Comparison of ENCODE assay signal across 16 cellular contexts in the genomic region with DNA sequence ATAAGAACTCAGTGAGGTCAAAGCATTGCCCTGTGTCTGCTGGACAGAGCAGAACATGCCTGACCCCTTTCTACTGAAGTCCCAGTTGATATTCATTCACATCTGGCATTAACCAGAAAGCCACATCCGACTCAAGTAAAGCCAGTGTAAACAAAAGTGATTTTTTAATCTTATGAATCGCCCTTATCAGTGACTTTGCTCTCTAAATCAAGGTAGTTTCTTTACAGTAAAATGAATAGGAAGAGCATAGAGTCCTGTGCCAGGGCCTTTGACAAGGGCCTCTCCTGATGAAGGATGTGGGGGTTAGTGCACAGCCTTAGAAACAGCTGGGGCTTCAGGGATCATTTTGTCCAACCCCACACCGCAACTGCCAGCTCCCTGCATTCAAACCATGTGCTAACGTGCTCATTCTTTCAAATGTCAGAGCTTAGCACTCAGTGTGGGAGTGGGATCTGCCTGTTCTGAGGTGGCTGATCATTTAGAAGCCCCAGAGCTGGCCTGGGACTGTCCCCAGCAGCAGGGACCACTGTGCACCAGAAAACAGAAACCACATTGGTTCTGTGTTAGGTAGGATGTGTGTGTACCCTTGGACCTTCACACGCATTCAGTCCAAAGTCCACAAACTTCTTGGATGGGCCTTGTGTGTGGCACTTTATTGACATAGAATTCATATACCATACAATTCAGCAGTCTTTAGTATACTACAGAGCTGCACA. TPM values are rescaled to one million over a fixed set of nuclear protein-coding genes. Genes with fewer than 3 reads are reported as not detected.
A peak's percentile ranks its signal among the peaks of the same experiment; 100 is the strongest.
DNase-seq lines count a peak whose midpoint lies in the region; ATAC-seq, FAIRE-seq and TF ChIP-seq lines count a peak whose summit lies in the region.
"Had no signal": no experiment of that assay in that cellular context is flagged by ENCODE, and none has a peak within 500 bp of the region (broad histone marks: within the 10 kb centered on the region; RNA-seq: fewer than 3 reads in every experiment).

No MANE protein-coding gene starts in this region.

- no peaks in the 10 kb centered on the region for H3K4me1 ChIP-seq in astrocyte (ENCODE audit: insufficient read depth, low read length)
- H3K4me1 ChIP-seq: neural progenitor cell had no signal

- no peaks in the 10 kb centered on the region for H4K20me1 ChIP-seq in astrocyte (ENCODE audit: insufficient read depth, low read length)

- H3K36me3 Mint-ChIP-seq in activated naive CD4-positive, alpha-beta T cell treated with anti-CD3 and anti-CD28 coated beads for 36 hours (ENCODE audit: low read depth), result peaks cover 29% of the 10 kb centered on the region
- H3K36me3 Mint-ChIP-seq in astrocyte (ENCODE audit: low read depth, unreplicated experiment), result peaks cover 32% of the 10 kb centered on the region
- H3K36me3 Mint-ChIP-seq in stimulated activated memory B cell treated with anti-CD40 and anti-IgM and Interleukin-4, amounts not matched to agents 10 μg/mL and 1 μg/mL and 100 μg/mL, for 72 hours, result peaks cover 71% of the 10 kb centered on the region

- H3K79me2 ChIP-seq in astrocyte (ENCODE audit: insufficient read depth, low read length), result no peaks in the 10 kb centered on the region

- H3K27ac Mint-ChIP-seq in activated naive CD4-positive, alpha-beta T cell treated with anti-CD3 and anti-CD28 coated beads for 36 hours, result no peak overlapping the region
- H3K27ac Mint-ChIP-seq in astrocyte (ENCODE audit: unreplicated experiment), result no peak overlapping the region
- H3K27ac Mint-ChIP-seq in stimulated activated memory B cell treated with anti-CD40 and anti-IgM and Interleukin-4, amounts not matched to agents 10 μg/mL and 1 μg/mL and 100 μg/mL, for 72 hours, result no peak overlapping the region

- peak; percentile 53 for ATAC-seq in stimulated activated memory B cell treated with anti-CD40 and anti-IgM and Interleukin-4, amounts not matched to agents 10 μg/mL and 1 μg/mL and 100 μg/mL, for 72 hours
- ATAC-seq in GM21723 (IDR thresholded peaks at IDR 0.05; ENCODE audit: unreplicated experiment), result no peak
- ATAC-seq: heart left ventricle had no signal

- TF ChIP-seq CTCF in astrocyte (IDR thresholded peaks at IDR 0.05; ENCODE audit: insufficient read depth, low read depth, low read length), result no peak
- TF ChIP-seq CTCF in coronary artery (IDR thresholded peaks at IDR 0.05), result no peak

- H3K9me3 Mint-ChIP-seq in activated naive CD4-positive, alpha-beta T cell treated with anti-CD3 and anti-CD28 coated beads for 36 hours, result no peaks in the 10 kb centered on the region
- peaks cover 6% of the 10 kb centered on the region for H3K9me3 Mint-ChIP-seq in astrocyte (ENCODE audit: unreplicated experiment)
- no peaks in the 10 kb centered on the region for H3K9me3 Mint-ChIP-seq in stimulated activated memory B cell treated with anti-CD40 and anti-IgM and Interleukin-4, amounts not matched to agents 10 μg/mL and 1 μg/mL and 100 μg/mL, for 72 hours
- H3K9me3 Mint-ChIP-seq: neural progenitor cell had no signal

- no peak overlapping the region for H3K4me3 ChIP-seq in Jurkat, Clone E6-1 (ENCODE audit: low read length)
- H3K4me3 ChIP-seq in astrocyte (ENCODE audit: insufficient read depth, low read depth, low read length) (no peak overlapping the region), coronary artery (no peak overlapping the region)
- H3K4me3 ChIP-seq: heart left ventricle, MG63, neural progenitor cell had no signal

- DNase-seq in activated naive CD4-positive, alpha-beta T cell treated with Interleukin-2 at 50 U/mL for 16 hours, result peak; percentile 56
- DNase-seq in activated naive CD4-positive, alpha-beta T cell treated with anti-CD3 and anti-CD28 coated beads for 36 hours, result no peak
- peak; percentile 56 for DNase-seq in Jurkat, Clone E6-1 (ENCODE audit: low read depth, low spot score)
- DNase-seq in astrocyte (ENCODE audit: low read depth) (peak; percentile 26), GM19240 (ENCODE audit: insufficient read length, low spot score) (no peak), coronary artery (ENCODE audit: low spot score) (no peak)
- DNase-seq: COR-L47; heart left ventricle; MG63; NCI-H1694; stimulated activated CD4-positive, alpha-beta T cell treated with anti-CD3 and anti-CD28 coated beads, Interleukin-12 subunit alpha, Interleukin-12 subunit beta, amount 100 ng/mL, for 4 hours had no signal

- H3K9me3 ChIP-seq in astrocyte (ENCODE audit: insufficient read depth, low read depth, low read length), result no peaks in the 10 kb centered on the region
- H3K9me3 ChIP-seq: heart left ventricle, MG63 had no signal

- no peak overlapping the region for H3K4me3 Mint-ChIP-seq in activated naive CD4-positive, alpha-beta T cell treated with anti-CD3 and anti-CD28 coated beads for 36 hours
- no peak overlapping the region for H3K4me3 Mint-ChIP-seq in astrocyte (ENCODE audit: unreplicated experiment)
- H3K4me3 Mint-ChIP-seq in stimulated activated memory B cell treated with anti-CD40 and anti-IgM and Interleukin-4, amounts not matched to agents 10 μg/mL and 1 μg/mL and 100 μg/mL, for 72 hours, result no peak overlapping the region
- H3K4me3 Mint-ChIP-seq: neural progenitor cell had no signal

- no peaks in the 10 kb centered on the region for H3K27me3 Mint-ChIP-seq in activated naive CD4-positive, alpha-beta T cell treated with anti-CD3 and anti-CD28 coated beads for 36 hours (ENCODE audit: low read depth)
- no peaks in the 10 kb centered on the region for H3K27me3 Mint-ChIP-seq in astrocyte (ENCODE audit: low read depth, unreplicated experiment)
- no peaks in the 10 kb centered on the region for H3K27me3 Mint-ChIP-seq in stimulated activated memory B cell treated with anti-CD40 and anti-IgM and Interleukin-4, amounts not matched to agents 10 μg/mL and 1 μg/mL and 100 μg/mL, for 72 hours

- H3K9ac ChIP-seq in astrocyte (ENCODE audit: low read length), result no peak overlapping the region
- H3K9ac ChIP-seq: neural progenitor cell had no signal

- H3K4me1 Mint-ChIP-seq in activated naive CD4-positive, alpha-beta T cell treated with anti-CD3 and anti-CD28 coated beads for 36 hours (ENCODE audit: low read depth), result peaks cover 27% of the 10 kb centered on the region
- H3K4me1 Mint-ChIP-seq in astrocyte (ENCODE audit: low read depth, unreplicated experiment), result peaks cover 2% of the 10 kb centered on the region
- peaks cover 25% of the 10 kb centered on the region for H3K4me1 Mint-ChIP-seq in stimulated activated memory B cell treated with anti-CD40 and anti-IgM and Interleukin-4, amounts not matched to agents 10 μg/mL and 1 μg/mL and 100 μg/mL, for 72 hours
- H3K4me1 Mint-ChIP-seq: neural progenitor cell had no signal

- intact Hi-C loops in activated naive CD4-positive, alpha-beta T cell treated with anti-CD3 and anti-CD28 coated beads for 36 hours (cut with micrococcal nuclease), result no loop called here

- CTCF ChIA-PET in activated naive CD4-positive, alpha-beta T cell treated with anti-CD3 and anti-CD28 coated beads for 36 hours (lab: Charles Lee), result interaction anchor here (1.1 kb wide), 1 partner anchor 59 kb away, joined by 3 read pairs; no protein-coding TSS in a partner anchor

- no peak overlapping the region for H2AFZ ChIP-seq in astrocyte (ENCODE audit: low read depth, low read length)
- H2AFZ ChIP-seq: neural progenitor cell had no signal

- FAIRE-seq in astrocyte (lab: Jason Lieb, UNC), result no peak
- FAIRE-seq: RCC 7860 had no signal

- peaks cover 3% of the 10 kb centered on the region for H3K36me3 ChIP-seq in astrocyte (ENCODE audit: insufficient read depth, low read length)
- H3K36me3 ChIP-seq: MG63, neural progenitor cell had no signal

- H3K4me2 ChIP-seq in astrocyte (ENCODE audit: low read length), result no peak overlapping the region
- H3K4me2 ChIP-seq: neural progenitor cell had no signal

- H3K27me3 ChIP-seq in astrocyte (ENCODE audit: insufficient read depth, low read length), result no peaks in the 10 kb centered on the region
- H3K27me3 ChIP-seq: heart left ventricle, MG63, neural progenitor cell had no signal

- H3K27ac ChIP-seq in astrocyte (ENCODE audit: low read depth, low read length) (no peak overlapping the region), coronary artery (no peak overlapping the region)
- H3K27ac ChIP-seq: heart left ventricle, neural progenitor cell had no signal

RNA-seq across cellular contexts. Expression of gene CCR4, which starts 55.3 kb away (rescaled TPM):
- 10 to 100 TPM; 27.9 to 28.8 TPM for total RNA-seq in activated naive CD4-positive, alpha-beta T cell treated with anti-CD3 and anti-CD28 coated beads for 36 hours
- 6.3 TPM for polyA plus RNA-seq in Jurkat, Clone E6-1 (2012; ENCODE audit: insufficient read depth, insufficient read length)
- not detected in 2 replicates for total RNA-seq in astrocyte
- total RNA-seq: cardiac septum had no signal

Comparison
In these comparisons a context has a peak if more than half of its experiments do, and no peak if none do; other contexts are left out.
1. DNase-seq: peak in activated naive CD4-positive, alpha-beta T cell treated with Interleukin-2 at 50 U/mL for 16 hours (single experiment), Jurkat, Clone E6-1 (single experiment) and astrocyte (single experiment); none in activated naive CD4-positive, alpha-beta T cell treated with anti-CD3 and anti-CD28 coated beads for 36 hours (single experiment), GM19240 (single experiment) and coronary artery (single experiment).
2. RNA of gene CCR4, which starts 55.3 kb away (total RNA-seq): 27.9 to 28.8 TPM in activated naive CD4-positive, alpha-beta T cell treated with anti-CD3 and anti-CD28 coated beads for 36 hours; not detected in astrocyte; every median in the first group is over 10 times any median in the second.